18 cellular contexts compared by ENCODE assay signal in the genomic region with DNA sequence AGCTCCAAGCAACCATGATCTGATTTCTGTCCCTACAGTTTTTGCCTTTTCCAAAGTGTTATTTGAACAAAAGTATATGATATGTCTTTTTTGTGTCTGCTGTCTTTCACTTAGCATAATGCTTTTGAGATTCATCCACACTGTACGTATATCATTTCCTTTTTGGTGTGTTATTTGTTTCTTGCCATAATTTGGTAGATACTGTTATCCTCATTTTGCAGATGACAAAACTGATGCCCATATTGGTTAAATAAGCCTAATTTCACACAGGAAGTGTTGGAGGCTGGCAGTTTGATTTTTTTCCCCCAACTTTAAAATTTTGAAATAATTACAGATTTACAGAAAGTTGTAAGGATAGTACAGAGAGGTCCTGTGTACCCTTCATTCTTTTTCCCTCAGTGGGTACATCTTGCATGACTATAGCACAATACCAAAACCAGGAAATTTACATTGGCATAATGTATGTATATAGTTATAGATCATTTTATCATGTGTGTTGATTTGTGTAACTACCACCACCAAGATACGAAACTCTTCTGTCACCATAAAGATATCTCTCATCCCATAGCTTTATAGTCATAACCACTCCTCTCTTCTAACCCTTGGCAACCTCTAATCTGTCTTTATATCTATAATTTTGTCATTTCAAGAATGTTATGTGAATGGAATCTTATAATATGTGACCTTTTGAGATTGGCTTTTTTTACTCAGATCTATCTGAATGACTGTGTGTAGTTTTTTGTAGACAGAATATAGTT.
DNase-seq lines count a peak whose midpoint lies in the region; ATAC-seq lines count a peak whose summit lies in the region.
"Had no signal": no experiment of that assay in that cellular context is flagged by ENCODE, and none has a peak within 500 bp of the region (broad histone marks: within the 10 kb centered on the region; RNA-seq: fewer than 3 reads in every experiment).

No MANE protein-coding gene starts in this region.

- CTCF ChIA-PET in activated naive CD4-positive, alpha-beta T cell treated with anti-CD3 and anti-CD28 coated beads, Interleukin-2, amount 10 ng/mL, durations not matched to agents 7 days and 5 days (lab: Charles Lee), result no interaction called here

- peaks cover 42% of the 10 kb centered on the region for H3K4me1 Mint-ChIP-seq in activated naive CD4-positive, alpha-beta T cell treated with anti-CD3 and anti-CD28 coated beads, Interleukin-2, amount 10 ng/mL, durations not matched to agents 7 days and 5 days
- H3K4me1 Mint-ChIP-seq in T-helper 2 cell treated with Interferon-gamma antibody and Interleukin-4, amounts not matched to agents 5 μg/mL and 100 μg/mL, for 36 hours (ENCODE audit: low read depth), result peaks cover 36% of the 10 kb centered on the region
- H3K4me1 Mint-ChIP-seq in effector memory CD8-positive, alpha-beta T cell (ENCODE audit: low read depth in 2 of 2), result peaks cover 33 to 63% of the 10 kb centered on the region in 2 donors
- peaks cover 73% of the 10 kb centered on the region for H3K4me1 Mint-ChIP-seq in stimulated activated naive CD8-positive, alpha-beta T cell treated with anti-CD3 and anti-CD28 coated beads, Interleukin-15, amount 100 ng/mL, for 72 hours

- ATAC-seq in effector memory CD8-positive, alpha-beta T cell (replicated peaks), result peak; percentile 17
- peak; percentile 98 for ATAC-seq in stimulated activated naive CD8-positive, alpha-beta T cell treated with anti-CD3 and anti-CD28 coated beads, Interleukin-15, amount 100 ng/mL, for 72 hours
- ATAC-seq: left lobe of liver, right lobe of liver had no signal

- H3K27me3 Mint-ChIP-seq in activated naive CD4-positive, alpha-beta T cell treated with anti-CD3 and anti-CD28 coated beads, Interleukin-2, amount 10 ng/mL, durations not matched to agents 7 days and 5 days, result no peaks in the 10 kb centered on the region
- H3K27me3 Mint-ChIP-seq in T-helper 2 cell treated with Interferon-gamma antibody and Interleukin-4, amounts not matched to agents 5 μg/mL and 100 μg/mL, for 36 hours (ENCODE audit: low read depth), result no peaks in the 10 kb centered on the region
- H3K27me3 Mint-ChIP-seq in effector memory CD8-positive, alpha-beta T cell, result no peaks in the 10 kb centered on the region
- H3K27me3 Mint-ChIP-seq in stimulated activated naive CD8-positive, alpha-beta T cell treated with anti-CD3 and anti-CD28 coated beads, Interleukin-15, amount 100 ng/mL, for 72 hours, result no peaks in the 10 kb centered on the region

- no peak overlapping the region for H3K4me3 Mint-ChIP-seq in activated naive CD4-positive, alpha-beta T cell treated with anti-CD3 and anti-CD28 coated beads, Interleukin-2, amount 10 ng/mL, durations not matched to agents 7 days and 5 days
- no peak overlapping the region for H3K4me3 Mint-ChIP-seq in T-helper 2 cell treated with Interferon-gamma antibody and Interleukin-4, amounts not matched to agents 5 μg/mL and 100 μg/mL, for 36 hours
- peak overlapping the region in 1 of 2 donors; percentile 43 for H3K4me3 Mint-ChIP-seq in effector memory CD8-positive, alpha-beta T cell
- H3K4me3 Mint-ChIP-seq in stimulated activated naive CD8-positive, alpha-beta T cell treated with anti-CD3 and anti-CD28 coated beads, Interleukin-15, amount 100 ng/mL, for 72 hours, result peak overlapping the region in 1 of 2 donors; percentile 36

- peaks cover 30% of the 10 kb centered on the region for H3K9me3 Mint-ChIP-seq in activated naive CD4-positive, alpha-beta T cell treated with anti-CD3 and anti-CD28 coated beads, Interleukin-2, amount 10 ng/mL, durations not matched to agents 7 days and 5 days
- H3K9me3 Mint-ChIP-seq in T-helper 2 cell treated with Interferon-gamma antibody and Interleukin-4, amounts not matched to agents 5 μg/mL and 100 μg/mL, for 36 hours, result peaks cover 45% of the 10 kb centered on the region
- peaks cover 3 to 7% of the 10 kb centered on the region in 2 donors for H3K9me3 Mint-ChIP-seq in effector memory CD8-positive, alpha-beta T cell
- peaks cover 29 to 42% of the 10 kb centered on the region in 2 donors for H3K9me3 Mint-ChIP-seq in stimulated activated naive CD8-positive, alpha-beta T cell treated with anti-CD3 and anti-CD28 coated beads, Interleukin-15, amount 100 ng/mL, for 72 hours

- H3K36me3 Mint-ChIP-seq in activated naive CD4-positive, alpha-beta T cell treated with anti-CD3 and anti-CD28 coated beads, Interleukin-2, amount 10 ng/mL, durations not matched to agents 7 days and 5 days, result peaks cover 66% of the 10 kb centered on the region
- H3K36me3 Mint-ChIP-seq in T-helper 2 cell treated with Interferon-gamma antibody and Interleukin-4, amounts not matched to agents 5 μg/mL and 100 μg/mL, for 36 hours (ENCODE audit: low read depth), result peaks cover 74% of the 10 kb centered on the region
- H3K36me3 Mint-ChIP-seq in effector memory CD8-positive, alpha-beta T cell (ENCODE audit: insufficient read depth), result peaks cover 48% of the 10 kb centered on the region

- H3K27ac Mint-ChIP-seq in activated naive CD4-positive, alpha-beta T cell treated with anti-CD3 and anti-CD28 coated beads, Interleukin-2, amount 10 ng/mL, durations not matched to agents 7 days and 5 days, result peak overlapping the region; percentile 8
- H3K27ac Mint-ChIP-seq in T-helper 2 cell treated with Interferon-gamma antibody and Interleukin-4, amounts not matched to agents 5 μg/mL and 100 μg/mL, for 36 hours, result peak overlapping the region; percentile 0
- H3K27ac Mint-ChIP-seq in effector memory CD8-positive, alpha-beta T cell, result peak overlapping the region; percentile 38 to 76
- peak overlapping the region; percentile 82 to 89 for H3K27ac Mint-ChIP-seq in stimulated activated naive CD8-positive, alpha-beta T cell treated with anti-CD3 and anti-CD28 coated beads, Interleukin-15, amount 100 ng/mL, for 72 hours

- no peak for DNase-seq in activated naive CD4-positive, alpha-beta T cell treated with anti-CD3 and anti-CD28 coated beads, Interleukin-2, amount 10 ng/mL, durations not matched to agents 7 days and 5 days
- DNase-seq in activated naive CD4-positive, alpha-beta T cell (lab: John Stamatoyannopoulos, UW), result no peak
- no peak for DNase-seq in T-helper 2 cell treated with Interferon-gamma antibody and Interleukin-4, amounts not matched to agents 5 μg/mL and 100 μg/mL, for 36 hours (ENCODE audit: low spot score)
- DNase-seq in effector memory CD8-positive, alpha-beta T cell, result no peak
- DNase-seq in stimulated activated naive CD8-positive, alpha-beta T cell treated with anti-CD3 and anti-CD28 coated beads, Interleukin-15, amount 100 ng/mL, for 72 hours, result no peak
- DNase-seq in globus pallidus (ENCODE audit: low spot score), result no peak
- no peak for DNase-seq in inferior parietal cortex (ENCODE audit: extremely low spot score)
- DNase-seq: activated CD4-positive, CD25-positive, alpha-beta regulatory T cell treated with anti-CD3 and anti-CD28 coated beads, Interleukin-2, amount 50 U/mL, for 72 hours; cortex of kidney; mesenchymal stem cell; NCI-H1436; NCI-H2081 treated with DMSO at 0.1 percent for 48 hours; NCI-H226; NCI-H69; right lobe of liver; SHP77; stimulated activated CD4-positive, alpha-beta T cell treated with anti-CD3 and anti-CD28 coated beads, Interleukin-2, amount 100 ng/mL, for 48 hours had no signal

Comparison
In these comparisons a context has a peak if more than half of its experiments do, and no peak if none do; other contexts are left out.
1. H3K27ac Mint-ChIP-seq: peak in every context shown above with its lines; median percentile 86 in stimulated activated naive CD8-positive, alpha-beta T cell treated with anti-CD3 and anti-CD28 coated beads, Interleukin-15, amount 100 ng/mL, for 72 hours; 57 in effector memory CD8-positive, alpha-beta T cell; 8 in activated naive CD4-positive, alpha-beta T cell treated with anti-CD3 and anti-CD28 coated beads, Interleukin-2, amount 10 ng/mL, durations not matched to agents 7 days and 5 days; 0 in T-helper 2 cell treated with Interferon-gamma antibody and Interleukin-4, amounts not matched to agents 5 μg/mL and 100 μg/mL, for 36 hours.